1 cellular context compared by ENCODE assay signal in genomic region chr2:102186676-102187190, GRCh38.
TF ChIP-seq lines count a peak whose summit lies in the region.

Gene IL1RL2, plus strand, starts transcription at chr2:102187023. Its CDS starts 845 bp downstream, at chr2:102187868.

TF ChIP-seq in K562, 482 proteins besides CTCF, POLR2A, EP300 and RAD21 (continued from another document):
- no peak for TF ChIP-seq CHD7 (IDR thresholded peaks at IDR 0.05; ENCODE audit: low read depth, low read length)
- TF ChIP-seq, protein P1, sequence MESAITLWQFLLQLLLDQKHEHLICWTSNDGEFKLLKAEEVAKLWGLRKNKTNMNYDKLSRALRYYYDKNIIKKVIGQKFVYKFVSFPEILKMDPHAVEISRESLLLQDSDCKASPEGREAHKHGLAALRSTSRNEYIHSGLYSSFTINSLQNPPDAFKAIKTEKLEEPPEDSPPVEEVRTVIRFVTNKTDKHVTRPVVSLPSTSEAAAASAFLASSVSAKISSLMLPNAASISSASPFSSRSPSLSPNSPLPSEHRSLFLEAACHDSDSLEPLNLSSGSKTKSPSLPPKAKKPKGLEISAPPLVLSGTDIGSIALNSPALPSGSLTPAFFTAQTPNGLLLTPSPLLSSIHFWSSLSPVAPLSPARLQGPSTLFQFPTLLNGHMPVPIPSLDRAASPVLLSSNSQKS (CRISPR knock-in tag; IDR thresholded peaks at IDR 0.05): no peak
